1 cellular context compared by ENCODE assay signal in the genomic region with DNA sequence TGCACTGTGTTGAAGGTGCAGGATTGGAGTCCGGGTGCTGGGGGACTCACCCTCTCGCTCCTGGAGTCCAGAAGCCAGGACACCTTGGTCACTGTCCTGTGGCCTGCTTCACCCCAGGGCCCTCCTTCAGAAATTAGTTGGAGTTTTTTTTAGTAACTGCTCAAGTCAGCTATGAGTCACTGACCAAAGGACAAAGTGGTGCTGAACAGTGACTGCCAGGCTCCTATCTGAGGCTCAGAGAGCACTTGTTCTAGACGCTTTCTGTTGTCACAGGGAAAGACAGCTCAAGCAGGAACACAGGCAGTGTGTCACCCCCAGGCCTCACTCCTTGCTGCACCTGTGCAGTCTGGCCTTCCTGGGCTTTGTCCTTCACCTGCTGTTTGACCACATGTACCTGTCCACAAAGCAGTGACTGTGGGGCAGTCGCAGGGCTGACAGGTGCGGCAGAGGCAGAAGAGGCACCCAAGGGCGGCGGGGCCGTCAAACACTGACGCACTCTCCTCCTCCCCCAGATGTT.
TF ChIP-seq lines count a peak whose summit lies in the region.

No MANE protein-coding gene starts in this region.

TF ChIP-seq in K562, 482 proteins besides CTCF, POLR2A, EP300 and RAD21:
- TF ChIP-seq, protein P1, sequence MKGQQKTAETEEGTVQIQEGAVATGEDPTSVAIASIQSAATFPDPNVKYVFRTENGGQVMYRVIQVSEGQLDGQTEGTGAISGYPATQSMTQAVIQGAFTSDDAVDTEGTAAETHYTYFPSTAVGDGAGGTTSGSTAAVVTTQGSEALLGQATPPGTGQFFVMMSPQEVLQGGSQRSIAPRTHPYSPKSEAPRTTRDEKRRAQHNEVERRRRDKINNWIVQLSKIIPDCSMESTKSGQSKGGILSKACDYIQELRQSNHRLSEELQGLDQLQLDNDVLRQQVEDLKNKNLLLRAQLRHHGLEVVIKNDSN (CRISPR knock-in tag; IDR thresholded peaks at IDR 0.05): peak; percentile 37; the same call in 1 of the 2 replicates
- TF ChIP-seq SMC3 (conservative IDR thresholded peaks at IDR 0.05; ENCODE audit: insufficient read depth, low read depth, low read length): no peak
- TF ChIP-seq, protein P2, sequence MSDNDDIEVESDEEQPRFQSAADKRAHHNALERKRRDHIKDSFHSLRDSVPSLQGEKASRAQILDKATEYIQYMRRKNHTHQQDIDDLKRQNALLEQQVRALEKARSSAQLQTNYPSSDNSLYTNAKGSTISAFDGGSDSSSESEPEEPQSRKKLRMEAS (CRISPR knock-in tag; IDR thresholded peaks at IDR 0.05): no peak
- no peak; the same call in 1 of the 2 replicates for TF ChIP-seq JUND (IDR thresholded peaks at IDR 0.05; ENCODE audit: borderline replicate concordance, low read depth, low read length)
- TF ChIP-seq JUND (tag; IDR thresholded peaks at IDR 0.05; ENCODE audit: borderline replicate concordance, low read depth, low read length): 0 out of 3 replicates have a peak, but pooled peaks have one; percentile 22
- TF ChIP-seq TFAM (CRISPR knock-in tag; conservative IDR thresholded peaks at IDR 0.05): no peak
- TF ChIP-seq POLR2AphosphoS2 (IDR thresholded peaks at IDR 0.05; ENCODE audit: low read length): 0 out of 2 replicates have a peak, but pooled peaks have one; percentile 20
- peak; percentile 83 for TF ChIP-seq FOSL1 (tag; conservative IDR thresholded peaks at IDR 0.05)
- TF ChIP-seq POLR2AphosphoS5 (IDR thresholded peaks at IDR 0.05; ENCODE audit: control insufficient read depth, insufficient read depth, low read depth, low read length): peak; percentile 54; the same call in 1 of the 2 replicates
- TF ChIP-seq, protein P3, sequence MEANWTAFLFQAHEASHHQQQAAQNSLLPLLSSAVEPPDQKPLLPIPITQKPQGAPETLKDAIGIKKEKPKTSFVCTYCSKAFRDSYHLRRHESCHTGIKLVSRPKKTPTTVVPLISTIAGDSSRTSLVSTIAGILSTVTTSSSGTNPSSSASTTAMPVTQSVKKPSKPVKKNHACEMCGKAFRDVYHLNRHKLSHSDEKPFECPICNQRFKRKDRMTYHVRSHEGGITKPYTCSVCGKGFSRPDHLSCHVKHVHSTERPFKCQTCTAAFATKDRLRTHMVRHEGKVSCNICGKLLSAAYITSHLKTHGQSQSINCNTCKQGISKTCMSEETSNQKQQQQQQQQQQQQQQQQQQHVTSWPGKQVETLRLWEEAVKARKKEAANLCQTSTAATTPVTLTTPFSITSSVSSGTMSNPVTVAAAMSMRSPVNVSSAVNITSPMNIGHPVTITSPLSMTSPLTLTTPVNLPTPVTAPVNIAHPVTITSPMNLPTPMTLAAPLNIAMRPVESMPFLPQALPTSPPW (CRISPR knock-in tag; IDR thresholded peaks at IDR 0.05): 0 out of 2 replicates have a peak, but pooled peaks have one; percentile 13
- TF ChIP-seq, protein P4, sequence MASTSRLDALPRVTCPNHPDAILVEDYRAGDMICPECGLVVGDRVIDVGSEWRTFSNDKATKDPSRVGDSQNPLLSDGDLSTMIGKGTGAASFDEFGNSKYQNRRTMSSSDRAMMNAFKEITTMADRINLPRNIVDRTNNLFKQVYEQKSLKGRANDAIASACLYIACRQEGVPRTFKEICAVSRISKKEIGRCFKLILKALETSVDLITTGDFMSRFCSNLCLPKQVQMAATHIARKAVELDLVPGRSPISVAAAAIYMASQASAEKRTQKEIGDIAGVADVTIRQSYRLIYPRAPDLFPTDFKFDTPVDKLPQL (IDR thresholded peaks at IDR 0.05; ENCODE audit: extremely low read depth, insufficient read length): no peak
- TF ChIP-seq, protein P5, sequence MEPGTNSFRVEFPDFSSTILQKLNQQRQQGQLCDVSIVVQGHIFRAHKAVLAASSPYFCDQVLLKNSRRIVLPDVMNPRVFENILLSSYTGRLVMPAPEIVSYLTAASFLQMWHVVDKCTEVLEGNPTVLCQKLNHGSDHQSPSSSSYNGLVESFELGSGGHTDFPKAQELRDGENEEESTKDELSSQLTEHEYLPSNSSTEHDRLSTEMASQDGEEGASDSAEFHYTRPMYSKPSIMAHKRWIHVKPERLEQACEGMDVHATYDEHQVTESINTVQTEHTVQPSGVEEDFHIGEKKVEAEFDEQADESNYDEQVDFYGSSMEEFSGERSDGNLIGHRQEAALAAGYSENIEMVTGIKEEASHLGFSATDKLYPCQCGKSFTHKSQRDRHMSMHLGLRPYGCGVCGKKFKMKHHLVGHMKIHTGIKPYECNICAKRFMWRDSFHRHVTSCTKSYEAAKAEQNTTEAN (CRISPR knock-in tag; IDR thresholded peaks at IDR 0.05): no peak
- peak; percentile 37; the same call in 1 of the 2 replicates for TF ChIP-seq MYNN (IDR thresholded peaks at IDR 0.05)
- TF ChIP-seq MYNN (CRISPR knock-in tag; IDR thresholded peaks at IDR 0.05): no peak
- 0 out of 2 replicates have a peak, but pooled peaks have one; percentile 38 for TF ChIP-seq SUPT5H (IDR thresholded peaks at IDR 0.05)
- peak; percentile 46; the same call in 1 of the 2 replicates for TF ChIP-seq POLR2G (IDR thresholded peaks at IDR 0.05; ENCODE audit: low read depth, low read length)
- no peak for TF ChIP-seq SRSF1 (IDR thresholded peaks at IDR 0.05; ENCODE audit: low read depth, low read length)
- no peak for TF ChIP-seq ZNF445 (CRISPR knock-in tag; IDR thresholded peaks at IDR 0.05; ENCODE audit: low read depth)
